In the genomic region with DNA sequence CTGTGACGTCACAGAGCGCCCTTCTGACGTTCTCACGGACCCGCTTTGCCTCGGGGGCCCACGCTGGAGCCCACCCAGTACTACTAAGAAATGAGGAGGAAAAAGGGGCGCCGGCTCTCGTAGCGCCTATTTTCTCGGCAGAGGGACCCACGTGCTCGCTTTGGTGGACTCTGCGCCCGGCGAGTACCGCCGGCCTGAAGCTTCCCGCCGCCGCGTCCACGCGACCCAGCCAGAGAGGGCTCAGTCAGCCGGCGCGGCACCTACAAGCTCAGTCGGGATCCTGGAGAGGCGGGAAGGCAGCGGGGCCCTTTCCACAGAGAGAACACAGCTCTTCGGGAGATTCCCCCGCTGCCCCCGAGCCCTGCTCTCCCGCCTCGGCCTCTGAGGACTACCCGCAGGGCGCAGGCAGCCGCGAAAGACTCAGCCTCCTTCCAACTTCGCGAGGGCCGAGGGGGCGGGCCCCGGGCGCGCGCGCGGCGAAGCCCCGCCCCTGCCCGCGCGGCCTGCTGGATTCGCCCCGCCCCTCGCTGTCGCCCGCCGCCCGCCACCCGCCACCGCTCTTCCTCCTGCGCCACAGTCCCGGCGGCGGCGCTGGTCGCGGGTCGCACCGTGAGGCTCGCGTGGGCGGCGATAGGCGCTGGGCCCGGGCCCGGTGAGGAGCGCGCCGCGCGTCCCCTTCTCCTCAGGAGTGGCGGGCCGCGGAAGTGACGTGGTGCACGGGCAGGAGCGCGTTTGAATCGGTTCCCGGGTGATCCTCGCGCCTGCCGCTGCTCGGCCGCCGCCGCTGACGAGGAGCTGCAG, we compare ENCODE assay signal across 1 cellular context.
TF ChIP-seq lines count a peak whose summit lies in the region.

TSS of gene SMCHD1 (plus strand) at position 574 of the 801 bp plus-strand sequence. CDS start 350 bp downstream, outside the sequence.

TF ChIP-seq in K562, 482 proteins besides CTCF, POLR2A, EP300 and RAD21 (continued from another document and continues in another):
- peak; percentile 97 for TF ChIP-seq MGA (IDR thresholded peaks at IDR 0.05)
- TF ChIP-seq JUND (IDR thresholded peaks at IDR 0.05; ENCODE audit: borderline replicate concordance, low read depth, low read length) = 0 out of 2 replicates have a peak, but pooled peaks have one; percentile 33
- TF ChIP-seq JUND (tag; IDR thresholded peaks at IDR 0.05; ENCODE audit: borderline replicate concordance, low read depth, low read length) = peak; percentile 9; the same call in 1 of the 3 replicates
- TF ChIP-seq SMARCA4 (IDR thresholded peaks at IDR 0.05) = no peak
- TF ChIP-seq ZNF778 (CRISPR knock-in tag; IDR thresholded peaks at IDR 0.05) = no peak
- TF ChIP-seq SRSF9 (IDR thresholded peaks at IDR 0.05; ENCODE audit: borderline replicate concordance, low read depth, low read length) = no peak
- no peak for TF ChIP-seq TEAD4 (IDR thresholded peaks at IDR 0.05; ENCODE audit: low read length)
- peak; percentile 87; the same call in 1 of the 2 replicates for TF ChIP-seq TEAD4 (CRISPR knock-in tag; IDR thresholded peaks at IDR 0.05; ENCODE audit: borderline replicate concordance)
- TF ChIP-seq ZNF592 (IDR thresholded peaks at IDR 0.05) = peak; percentile 52
- TF ChIP-seq CAMTA2 (CRISPR knock-in tag; conservative IDR thresholded peaks at IDR 0.05) = peak; percentile 13; the same call in 1 of the 2 replicates
- no peak for TF ChIP-seq ZNF561 (CRISPR knock-in tag; conservative IDR thresholded peaks at IDR 0.05)
- no peak for TF ChIP-seq XRCC4 (IDR thresholded peaks at IDR 0.05; ENCODE audit: extremely low read depth, insufficient read depth, insufficient read length)
- TF ChIP-seq NFE2L1 (tag; IDR thresholded peaks at IDR 0.05; ENCODE audit: borderline replicate concordance, low read depth) = no peak
- TF ChIP-seq CHD1 (IDR thresholded peaks at IDR 0.05; ENCODE audit: low read length) = no peak
- peak; percentile 96; the same call in 1 of the 2 replicates for TF ChIP-seq FOXK1 (CRISPR knock-in tag; IDR thresholded peaks at IDR 0.05; ENCODE audit: borderline replicate concordance)
- TF ChIP-seq ZNF232 (CRISPR knock-in tag; IDR thresholded peaks at IDR 0.05) = peak; percentile 90; the same call in 1 of the 2 replicates
- TF ChIP-seq SOX6 (IDR thresholded peaks at IDR 0.05) = no peak; the same call in 1 of the 2 replicates
- peak; percentile 87 for TF ChIP-seq SMAD4 (CRISPR knock-in tag; conservative IDR thresholded peaks at IDR 0.05)
- no peak for TF ChIP-seq THRAP3 (IDR thresholded peaks at IDR 0.05; ENCODE audit: borderline replicate concordance)
- TF ChIP-seq, protein P1, sequence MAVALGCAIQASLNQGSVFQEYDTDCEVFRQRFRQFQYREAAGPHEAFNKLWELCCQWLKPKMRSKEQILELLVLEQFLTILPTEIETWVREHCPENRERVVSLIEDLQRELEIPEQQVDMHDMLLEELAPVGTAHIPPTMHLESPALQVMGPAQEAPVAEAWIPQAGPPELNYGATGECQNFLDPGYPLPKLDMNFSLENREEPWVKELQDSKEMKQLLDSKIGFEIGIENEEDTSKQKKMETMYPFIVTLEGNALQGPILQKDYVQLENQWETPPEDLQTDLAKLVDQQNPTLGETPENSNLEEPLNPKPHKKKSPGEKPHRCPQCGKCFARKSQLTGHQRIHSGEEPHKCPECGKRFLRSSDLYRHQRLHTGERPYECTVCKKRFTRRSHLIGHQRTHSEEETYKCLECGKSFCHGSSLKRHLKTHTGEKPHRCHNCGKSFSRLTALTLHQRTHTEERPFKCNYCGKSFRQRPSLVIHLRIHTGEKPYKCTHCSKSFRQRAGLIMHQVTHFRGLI (CRISPR knock-in tag; IDR thresholded peaks at IDR 0.05) = no peak
- TF ChIP-seq, protein P2, sequence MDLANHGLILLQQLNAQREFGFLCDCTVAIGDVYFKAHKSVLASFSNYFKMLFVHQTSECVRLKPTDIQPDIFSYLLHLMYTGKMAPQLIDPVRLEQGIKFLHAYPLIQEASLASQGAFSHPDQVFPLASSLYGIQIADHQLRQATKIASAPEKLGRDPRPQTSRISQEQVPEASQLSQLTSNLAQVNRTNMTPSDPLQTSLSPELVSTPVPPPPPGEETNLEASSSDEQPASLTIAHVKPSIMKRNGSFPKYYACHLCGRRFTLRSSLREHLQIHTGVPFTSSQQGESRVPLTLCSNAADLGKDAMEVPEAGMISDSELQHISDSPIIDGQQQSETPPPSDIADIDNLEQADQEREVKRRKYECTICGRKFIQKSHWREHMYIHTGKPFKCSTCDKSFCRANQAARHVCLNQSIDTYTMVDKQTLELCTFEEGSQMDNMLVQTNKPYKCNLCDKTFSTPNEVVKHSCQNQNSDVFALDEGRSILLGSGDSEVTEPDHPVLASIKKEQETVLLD (IDR thresholded peaks at IDR 0.05) = peak; percentile 87
- peak; percentile 97 for TF ChIP-seq SUPT5H (IDR thresholded peaks at IDR 0.05)
- peak; percentile 74; the same call in 1 of the 2 replicates for TF ChIP-seq NCOA1 (IDR thresholded peaks at IDR 0.05; ENCODE audit: low read depth)
- no peak for TF ChIP-seq SMC3 (conservative IDR thresholded peaks at IDR 0.05; ENCODE audit: insufficient read depth, low read depth, low read length)
- no peak for TF ChIP-seq ZKSCAN8 (CRISPR knock-in tag; IDR thresholded peaks at IDR 0.05)
- TF ChIP-seq CBX8 (IDR thresholded peaks at IDR 0.05; ENCODE audit: borderline replicate concordance, extremely low read depth, low read depth, low read length, poor library complexity, severe bottlenecking) = no peak
- TF ChIP-seq, protein P3, sequence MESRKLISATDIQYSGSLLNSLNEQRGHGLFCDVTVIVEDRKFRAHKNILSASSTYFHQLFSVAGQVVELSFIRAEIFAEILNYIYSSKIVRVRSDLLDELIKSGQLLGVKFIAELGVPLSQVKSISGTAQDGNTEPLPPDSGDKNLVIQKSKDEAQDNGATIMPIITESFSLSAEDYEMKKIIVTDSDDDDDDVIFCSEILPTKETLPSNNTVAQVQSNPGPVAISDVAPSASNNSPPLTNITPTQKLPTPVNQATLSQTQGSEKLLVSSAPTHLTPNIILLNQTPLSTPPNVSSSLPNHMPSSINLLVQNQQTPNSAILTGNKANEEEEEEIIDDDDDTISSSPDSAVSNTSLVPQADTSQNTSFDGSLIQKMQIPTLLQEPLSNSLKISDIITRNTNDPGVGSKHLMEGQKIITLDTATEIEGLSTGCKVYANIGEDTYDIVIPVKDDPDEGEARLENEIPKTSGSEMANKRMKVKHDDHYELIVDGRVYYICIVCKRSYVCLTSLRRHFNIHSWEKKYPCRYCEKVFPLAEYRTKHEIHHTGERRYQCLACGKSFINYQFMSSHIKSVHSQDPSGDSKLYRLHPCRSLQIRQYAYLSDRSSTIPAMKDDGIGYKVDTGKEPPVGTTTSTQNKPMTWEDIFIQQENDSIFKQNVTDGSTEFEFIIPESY (CRISPR knock-in tag; IDR thresholded peaks at IDR 0.05) = peak; percentile 44
- TF ChIP-seq TEAD2 (tag; IDR thresholded peaks at IDR 0.05) = no peak
- TF ChIP-seq THRB (CRISPR knock-in tag; conservative IDR thresholded peaks at IDR 0.05) = no peak
- TF ChIP-seq, protein P4, sequence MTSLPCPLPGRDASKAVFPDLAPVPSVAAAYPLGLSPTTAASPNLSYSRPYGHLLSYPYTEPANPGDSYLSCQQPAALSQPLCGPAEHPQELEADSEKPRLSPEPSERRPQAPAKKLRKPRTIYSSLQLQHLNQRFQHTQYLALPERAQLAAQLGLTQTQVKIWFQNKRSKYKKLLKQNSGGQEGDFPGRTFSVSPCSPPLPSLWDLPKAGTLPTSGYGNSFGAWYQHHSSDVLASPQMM (CRISPR knock-in tag; IDR thresholded peaks at IDR 0.05) = no peak
